In the genomic region with DNA sequence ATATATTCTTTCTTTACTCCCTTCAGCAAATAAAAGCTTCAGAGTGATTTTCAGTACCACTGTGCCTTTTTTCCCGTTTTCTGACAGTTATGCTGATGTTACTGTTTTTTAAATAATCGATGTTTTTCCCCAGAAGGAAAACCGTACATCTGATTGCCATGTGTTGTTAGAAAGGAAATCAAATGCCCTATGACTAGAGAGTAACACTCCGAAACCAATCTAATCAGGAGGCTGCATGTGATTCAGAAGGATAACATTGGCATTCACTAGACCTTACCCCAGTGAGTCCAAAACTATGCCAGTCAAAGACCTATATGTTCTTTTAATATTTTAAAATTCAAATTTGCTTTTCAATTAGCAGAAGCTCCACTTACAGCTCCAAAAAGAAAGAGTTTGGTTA, we compare ENCODE assay signal across 34 cellular contexts.
"Had no signal": no experiment of that assay in that cellular context is flagged by ENCODE, and none has a peak within 500 bp of the region (broad histone marks: within the 10 kb centered on the region; RNA-seq: fewer than 3 reads in every experiment).

No MANE protein-coding gene starts in this region.

- ATAC-seq: activated CD8-positive, alpha-beta T cell treated with anti-CD3 and anti-CD28 coated beads for 36 hours; activated naive CD4-positive, alpha-beta T cell treated with anti-CD3 and anti-CD28 coated beads, Interleukin-2, amount 50 U/mL, for 72 hours; activated T-cell treated with anti-CD3 and anti-CD28 coated beads, Interleukin-2, amount 50 U/mL, for 4 hours; activated T-cell treated with anti-CD3 and anti-CD28 coated beads, Interleukin-2, amount 50 U/mL, for 72 hours; activated T-helper 17 cell treated with anti-CD3 and anti-CD28 coated beads, Interleukin-2, amount 50 U/mL, for 72 hours had no signal

- H3K4me3 ChIP-seq: adrenal gland, ascending aorta, cardiac muscle cell had no signal

- H3K27me3 ChIP-seq: adrenal gland, ascending aorta, cardiac muscle cell had no signal

- H3K27ac ChIP-seq: adrenal gland, ascending aorta, cardiac muscle cell, VCaP had no signal

- H3K9me3 ChIP-seq: adrenal gland, ascending aorta had no signal

- H3K36me3 ChIP-seq: adrenal gland, ascending aorta, cardiac muscle cell had no signal

- FAIRE-seq: bronchial epithelial cell, TTC549 had no signal

- H3K4me1 ChIP-seq: adrenal gland, ascending aorta had no signal

- DNase-seq: activated B cell treated with CpG ODN at 0.5 μM for 24 hours; activated CD4-positive, alpha-beta memory T cell treated with anti-CD3 and anti-CD28 coated beads for 36 hours; activated CD4-positive, alpha-beta T cell treated with anti-CD3 and anti-CD28 coated beads for 4 hours; activated CD4-positive, alpha-beta T cell treated with anti-CD3 and anti-CD28 coated beads, Interleukin-2, amount 10 ng/mL, durations not matched to agents 24 days and 14 days; activated CD4-positive, alpha-beta T cell treated with anti-CD3 and anti-CD28 coated beads, Interleukin-2, amount 50 U/mL, for 1 hour; activated CD4-positive, alpha-beta T cell treated with anti-CD3 and anti-CD28 coated beads, Interleukin-2, amount 50 U/mL, for 4 hours; activated CD4-positive, CD25-positive, alpha-beta regulatory T cell treated with anti-CD3 and anti-CD28 coated beads, Interleukin-2, amount 50 U/mL, for 72 hours; activated CD8-positive, alpha-beta memory T cell treated with anti-CD3 and anti-CD28 coated beads, Interleukin-2, amount 50 U/mL, for 4 hours; activated CD8-positive, alpha-beta T cell treated with anti-CD3 and anti-CD28 coated beads for 36 hours; activated effector memory CD4-positive, alpha-beta T cell treated with anti-CD3 and anti-CD28 coated beads, Interleukin-2, amount 50 U/mL, for 16 hours; activated gamma-delta T cell treated with Interleukin-2 at 50 U/mL for 16 hours; activated naive CD4-positive, alpha-beta T cell; activated naive CD4-positive, alpha-beta T cell treated with anti-CD3 and anti-CD28 coated beads for 36 hours; activated naive CD4-positive, alpha-beta T cell treated with anti-CD3 and anti-CD28 coated beads, Interleukin-2, amount 50 U/mL, for 16 hours; activated naive CD8-positive, alpha-beta T cell treated with anti-CD3 and anti-CD28 coated beads for 36 hours; activated T-cell treated with anti-CD3 and anti-CD28 coated beads for 4 hours; activated T-cell treated with anti-CD3 and anti-CD28 coated beads, Interleukin-2, amount 50 U/mL, for 1 hour; activated T-cell treated with anti-CD3 and anti-CD28 coated beads, Interleukin-2, amount 50 U/mL, for 4 hours; activated T-cell treated with anti-CD3 and anti-CD28 coated beads, Interleukin-2, amount 50 U/mL, for 72 hours; adrenal gland; amygdala; anterior cingulate cortex; caudate nucleus; cerebellar nuclear complex; T-helper 1 cell; T-helper 2 cell; T-helper 9 cell had no signal
